Comparison of ENCODE assay signal across 8 cellular contexts in genomic region chr6:31401403-31401802, GRCh38.
DNase-seq lines count a peak whose midpoint lies in the region; TF ChIP-seq lines count a peak whose summit lies in the region.

No MANE protein-coding gene starts in this region.

- H3K9me2 ChIP-seq in DOHH2 (replicated peaks; ENCODE audit: control insufficient read depth, low read length) (no peaks in the 10 kb centered on the region), OCI-LY1 (ENCODE audit: low read depth, low read length) (no peaks in the 10 kb centered on the region)

- H3K4me1 ChIP-seq in DOHH2 (ENCODE audit: control insufficient read depth, low read length) (peaks cover 49% of the 10 kb centered on the region), OCI-LY1 (ENCODE audit: insufficient read depth, low read length, severe bottlenecking) (peaks cover 43% of the 10 kb centered on the region), mucosa of rectum (ENCODE audit: control insufficient read depth in 2 of 2, insufficient read depth in 2 of 2, low read length in 2 of 2) (peaks cover 30 to 55% of the 10 kb centered on the region in 2 donors)

- H3K27ac ChIP-seq in DOHH2 (ENCODE audit: low read depth, low read length) (peak overlapping the region; percentile 69), OCI-LY1 (ENCODE audit: low read depth, low read length, poor library complexity, severe bottlenecking) (peak overlapping the region; percentile 55), coronary artery (peak overlapping the region; percentile 99), mucosa of rectum (ENCODE audit: low read depth in 2 of 2, low read length in 2 of 2) (peak overlapping the region; percentile 94 to 98)

- H3K9me3 ChIP-seq in DOHH2 (ENCODE audit: control insufficient read depth, insufficient read depth, low read length) (no peaks in the 10 kb centered on the region), OCI-LY1 (ENCODE audit: low read length) (no peaks in the 10 kb centered on the region), mucosa of rectum (ENCODE audit: control insufficient read depth in 2 of 2, low read length in 2 of 2) (no peaks in the 10 kb centered on the region)

- H3K4me3 ChIP-seq in DOHH2 (ENCODE audit: low read length), result peak overlapping the region; percentile 95
- peak overlapping the region; percentile 77 for H3K4me3 ChIP-seq in OCI-LY1 (ENCODE audit: low read depth, low read length, poor library complexity, severe bottlenecking)
- H3K4me3 ChIP-seq in coronary artery, result peak overlapping the region; percentile 94
- H3K4me3 ChIP-seq in mucosa of rectum (ENCODE audit: low read length in 2 of 2), result peak overlapping the region; percentile 70 to 93

- TF ChIP-seq CTCF in DOHH2 (IDR thresholded peaks at IDR 0.05; ENCODE audit: low read depth, low read length, poor library complexity, severe bottlenecking), result no peak
- no peak for TF ChIP-seq CTCF in OCI-LY1 (IDR thresholded peaks at IDR 0.05; ENCODE audit: low read length)
- TF ChIP-seq CTCF in coronary artery (IDR thresholded peaks at IDR 0.05), result no peak

- H3K9ac ChIP-seq in OCI-LY1 (ENCODE audit: low read length) (no peak overlapping the region; the same call in 1 of the 2 replicates), mucosa of rectum (ENCODE audit: low read depth in 1 of 2, low read length in 2 of 2) (peak overlapping the region; percentile 95 to 98)

- H3K79me2 ChIP-seq in DOHH2 (ENCODE audit: control insufficient read depth, low read length) (peaks cover 74% of the 10 kb centered on the region), OCI-LY1 (ENCODE audit: insufficient read depth, low read length) (no peaks in the 10 kb centered on the region)

- H3K36me3 ChIP-seq in DOHH2 (ENCODE audit: control insufficient read depth, low read length) (peaks cover 9% of the 10 kb centered on the region), OCI-LY1 (ENCODE audit: insufficient read depth, low read length) (no peaks in the 10 kb centered on the region; the same call in 1 of the 2 replicates), mucosa of rectum (ENCODE audit: control insufficient read depth in 2 of 2, insufficient read depth in 2 of 2, low read length in 2 of 2) (peaks cover 0 to 2% of the 10 kb centered on the region in 2 donors)

- DNase-seq in coronary artery (ENCODE audit: low spot score) (no peak), amygdala (lab: John Stamatoyannopoulos, UW) (no peak), GDM1 (lab: John Stamatoyannopoulos, UW) (no peak), activated gamma-delta T cell treated with Interleukin-2 at 50 U/mL for 16 hours (no peak)
- DNase-seq in stimulated activated CD4-positive, alpha-beta T cell treated with anti-CD3 and anti-CD28 coated beads, Interleukin-4, amount 100 ng/mL, for 4 hours, result no peak

- no peaks in the 10 kb centered on the region for H3K27me3 ChIP-seq in DOHH2 (ENCODE audit: control insufficient read depth, low read length)
- H3K27me3 ChIP-seq in OCI-LY1 (ENCODE audit: insufficient read depth, low read length), result no peaks in the 10 kb centered on the region
- H3K27me3 ChIP-seq in mucosa of rectum (ENCODE audit: control insufficient read depth in 2 of 2, insufficient read depth in 2 of 2, low read length in 2 of 2), result no peaks in the 10 kb centered on the region

- peak overlapping the region; percentile 75 for H3K4me2 ChIP-seq in DOHH2 (ENCODE audit: low read length)
- H3K4me2 ChIP-seq in OCI-LY1 (ENCODE audit: low read length), result peak overlapping the region; percentile 98; the same call in 1 of the 2 replicates

- H2AFZ ChIP-seq in OCI-LY1 (ENCODE audit: low read length), result no peak overlapping the region

- 0 out of 2 replicates have a peak, but pooled peaks cover 4% of the 10 kb centered on the region for H4K20me1 ChIP-seq in DOHH2 (ENCODE audit: control insufficient read depth, insufficient read depth, low read depth, low read length)
- no peaks in the 10 kb centered on the region for H4K20me1 ChIP-seq in OCI-LY1 (ENCODE audit: insufficient read depth, low read length)

- H3F3A ChIP-seq in DOHH2 (ENCODE audit: control insufficient read depth, insufficient read depth) (peaks cover 24% of the 10 kb centered on the region), OCI-LY1 (ENCODE audit: insufficient read depth, low read length) (no peaks in the 10 kb centered on the region)
